In the genomic region with DNA sequence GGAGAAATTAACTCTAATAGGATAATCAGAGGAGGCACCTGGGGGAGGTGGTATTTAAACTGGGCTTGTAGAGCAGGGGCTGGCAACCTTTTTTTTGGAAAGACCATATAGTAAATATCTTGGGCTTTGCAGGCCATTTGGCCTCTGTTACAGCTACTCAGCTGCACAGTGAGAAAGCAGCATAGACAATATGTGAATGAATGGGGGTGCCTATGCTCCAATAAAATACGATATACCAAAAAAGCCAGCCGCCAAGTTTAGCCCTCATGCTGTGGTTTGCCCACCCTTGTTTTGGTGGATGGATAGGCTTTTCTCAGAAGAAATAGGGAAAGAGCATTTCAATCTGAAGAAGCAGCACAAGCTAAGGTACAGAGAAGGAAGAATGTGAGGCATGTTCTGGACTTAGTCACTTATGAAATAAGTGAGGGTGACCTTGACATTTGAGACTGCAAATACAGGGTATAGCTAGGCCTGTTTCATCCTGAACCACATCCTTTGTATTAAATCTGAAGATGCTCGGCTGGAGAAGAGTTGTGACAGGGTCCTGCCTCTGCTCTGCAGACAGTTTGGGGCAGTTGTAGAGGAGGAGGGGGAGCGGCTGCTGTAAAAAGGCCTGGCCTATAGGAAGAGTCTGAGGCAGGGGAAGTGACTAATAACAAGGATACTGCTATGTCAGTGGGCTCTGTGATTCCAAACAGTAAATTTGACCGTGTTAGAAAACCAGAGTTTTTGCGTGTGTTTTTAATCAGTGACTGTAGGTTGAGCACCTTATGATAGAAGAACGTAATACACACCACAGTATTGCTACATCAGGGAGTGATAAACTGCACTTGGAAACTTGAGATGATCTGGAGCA, we compare ENCODE assay signal across 1 cellular context.
A peak's percentile ranks its signal among the peaks of the same experiment; 100 is the strongest.
TF ChIP-seq lines count a peak whose summit lies in the region.

No MANE protein-coding gene starts in this region.

TF ChIP-seq in HepG2, 621 proteins besides CTCF, POLR2A, EP300 and RAD21 (continued from another document):
- TF ChIP-seq, protein P1, sequence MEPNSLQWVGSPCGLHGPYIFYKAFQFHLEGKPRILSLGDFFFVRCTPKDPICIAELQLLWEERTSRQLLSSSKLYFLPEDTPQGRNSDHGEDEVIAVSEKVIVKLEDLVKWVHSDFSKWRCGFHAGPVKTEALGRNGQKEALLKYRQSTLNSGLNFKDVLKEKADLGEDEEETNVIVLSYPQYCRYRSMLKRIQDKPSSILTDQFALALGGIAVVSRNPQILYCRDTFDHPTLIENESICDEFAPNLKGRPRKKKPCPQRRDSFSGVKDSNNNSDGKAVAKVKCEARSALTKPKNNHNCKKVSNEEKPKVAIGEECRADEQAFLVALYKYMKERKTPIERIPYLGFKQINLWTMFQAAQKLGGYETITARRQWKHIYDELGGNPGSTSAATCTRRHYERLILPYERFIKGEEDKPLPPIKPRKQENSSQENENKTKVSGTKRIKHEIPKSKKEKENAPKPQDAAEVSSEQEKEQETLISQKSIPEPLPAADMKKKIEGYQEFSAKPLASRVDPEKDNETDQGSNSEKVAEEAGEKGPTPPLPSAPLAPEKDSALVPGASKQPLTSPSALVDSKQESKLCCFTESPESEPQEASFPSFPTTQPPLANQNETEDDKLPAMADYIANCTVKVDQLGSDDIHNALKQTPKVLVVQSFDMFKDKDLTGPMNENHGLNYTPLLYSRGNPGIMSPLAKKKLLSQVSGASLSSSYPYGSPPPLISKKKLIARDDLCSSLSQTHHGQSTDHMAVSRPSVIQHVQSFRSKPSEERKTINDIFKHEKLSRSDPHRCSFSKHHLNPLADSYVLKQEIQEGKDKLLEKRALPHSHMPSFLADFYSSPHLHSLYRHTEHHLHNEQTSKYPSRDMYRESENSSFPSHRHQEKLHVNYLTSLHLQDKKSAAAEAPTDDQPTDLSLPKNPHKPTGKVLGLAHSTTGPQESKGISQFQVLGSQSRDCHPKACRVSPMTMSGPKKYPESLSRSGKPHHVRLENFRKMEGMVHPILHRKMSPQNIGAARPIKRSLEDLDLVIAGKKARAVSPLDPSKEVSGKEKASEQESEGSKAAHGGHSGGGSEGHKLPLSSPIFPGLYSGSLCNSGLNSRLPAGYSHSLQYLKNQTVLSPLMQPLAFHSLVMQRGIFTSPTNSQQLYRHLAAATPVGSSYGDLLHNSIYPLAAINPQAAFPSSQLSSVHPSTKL (CRISPR knock-in tag; IDR thresholded peaks at IDR 0.05): peak; percentile 80
- TF ChIP-seq, protein P2, sequence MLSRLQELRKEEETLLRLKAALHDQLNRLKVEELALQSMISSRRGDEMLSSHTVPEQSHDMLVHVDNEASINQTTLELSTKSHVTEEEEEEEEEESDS (CRISPR knock-in tag; IDR thresholded peaks at IDR 0.05; ENCODE audit: borderline replicate concordance): no peak
- TF ChIP-seq ZNF572 (CRISPR knock-in tag; IDR thresholded peaks at IDR 0.05) (no peak), BHLHE40 (IDR thresholded peaks at IDR 0.05; ENCODE audit: low read length) (no peak), HMG20A (CRISPR knock-in tag; IDR thresholded peaks at IDR 0.05; ENCODE audit: borderline replicate concordance) (peak; percentile 28; the same call in 1 of the 2 replicates), TEAD3 (CRISPR knock-in tag; optimal IDR thresholded peaks at IDR 0.05; ENCODE audit: borderline replicate concordance) (peak; percentile 67), ZNF251 (CRISPR knock-in tag; IDR thresholded peaks at IDR 0.05) (no peak), NCOA2 (CRISPR knock-in tag; IDR thresholded peaks at IDR 0.05) (peak; percentile 39; the same call in 1 of the 2 replicates), HNF4A (CRISPR knock-in tag; IDR thresholded peaks at IDR 0.05) (peak; percentile 37), NR2F1 (CRISPR knock-in tag; IDR thresholded peaks at IDR 0.05) (0 out of 4 replicates have a peak, but pooled peaks of 1 of the 2 experiments have one; percentile 18), SYNCRIP (IDR thresholded peaks at IDR 0.05; ENCODE audit: insufficient read depth, low read depth, low read length) (no peak), NFIB (CRISPR knock-in tag; IDR thresholded peaks at IDR 0.05; ENCODE audit: borderline replicate concordance) (no peak), GTF2F1 (IDR thresholded peaks at IDR 0.05; ENCODE audit: low read length) (no peak), GABPA (IDR thresholded peaks at IDR 0.05; ENCODE audit: low read depth, low read length) (no peak), GABPA (CRISPR knock-in tag; IDR thresholded peaks at IDR 0.05; ENCODE audit: low read depth) (0 out of 2 replicates have a peak, but pooled peaks have one; percentile 12), GFI1 (CRISPR knock-in tag; IDR thresholded peaks at IDR 0.05; ENCODE audit: borderline replicate concordance) (0 out of 2 replicates have a peak, but pooled peaks have one; percentile 17), FOXA3 (CRISPR knock-in tag; IDR thresholded peaks at IDR 0.05) (0 out of 2 replicates have a peak, but pooled peaks have one; percentile 7), CEBPG (CRISPR knock-in tag; IDR thresholded peaks at IDR 0.05) (0 out of 2 replicates have a peak, but pooled peaks have one; percentile 4), TCF7 (IDR thresholded peaks at IDR 0.05; ENCODE audit: low read depth) (peak; percentile 5; the same call in 1 of the 2 replicates), SOX6 (IDR thresholded peaks at IDR 0.05) (no peak), SOX6 (CRISPR knock-in tag; IDR thresholded peaks at IDR 0.05) (0 out of 2 replicates have a peak, but pooled peaks have one; percentile 13), RXRB (CRISPR knock-in tag; IDR thresholded peaks at IDR 0.05; ENCODE audit: borderline replicate concordance) (0 out of 2 replicates have a peak, but pooled peaks have one; percentile 10)
- TF ChIP-seq, protein P3, sequence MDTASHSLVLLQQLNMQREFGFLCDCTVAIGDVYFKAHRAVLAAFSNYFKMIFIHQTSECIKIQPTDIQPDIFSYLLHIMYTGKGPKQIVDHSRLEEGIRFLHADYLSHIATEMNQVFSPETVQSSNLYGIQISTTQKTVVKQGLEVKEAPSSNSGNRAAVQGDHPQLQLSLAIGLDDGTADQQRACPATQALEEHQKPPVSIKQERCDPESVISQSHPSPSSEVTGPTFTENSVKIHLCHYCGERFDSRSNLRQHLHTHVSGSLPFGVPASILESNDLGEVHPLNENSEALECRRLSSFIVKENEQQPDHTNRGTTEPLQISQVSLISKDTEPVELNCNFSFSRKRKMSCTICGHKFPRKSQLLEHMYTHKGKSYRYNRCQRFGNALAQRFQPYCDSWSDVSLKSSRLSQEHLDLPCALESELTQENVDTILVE (CRISPR knock-in tag; IDR thresholded peaks at IDR 0.05): no peak
- TF ChIP-seq, protein P4, sequence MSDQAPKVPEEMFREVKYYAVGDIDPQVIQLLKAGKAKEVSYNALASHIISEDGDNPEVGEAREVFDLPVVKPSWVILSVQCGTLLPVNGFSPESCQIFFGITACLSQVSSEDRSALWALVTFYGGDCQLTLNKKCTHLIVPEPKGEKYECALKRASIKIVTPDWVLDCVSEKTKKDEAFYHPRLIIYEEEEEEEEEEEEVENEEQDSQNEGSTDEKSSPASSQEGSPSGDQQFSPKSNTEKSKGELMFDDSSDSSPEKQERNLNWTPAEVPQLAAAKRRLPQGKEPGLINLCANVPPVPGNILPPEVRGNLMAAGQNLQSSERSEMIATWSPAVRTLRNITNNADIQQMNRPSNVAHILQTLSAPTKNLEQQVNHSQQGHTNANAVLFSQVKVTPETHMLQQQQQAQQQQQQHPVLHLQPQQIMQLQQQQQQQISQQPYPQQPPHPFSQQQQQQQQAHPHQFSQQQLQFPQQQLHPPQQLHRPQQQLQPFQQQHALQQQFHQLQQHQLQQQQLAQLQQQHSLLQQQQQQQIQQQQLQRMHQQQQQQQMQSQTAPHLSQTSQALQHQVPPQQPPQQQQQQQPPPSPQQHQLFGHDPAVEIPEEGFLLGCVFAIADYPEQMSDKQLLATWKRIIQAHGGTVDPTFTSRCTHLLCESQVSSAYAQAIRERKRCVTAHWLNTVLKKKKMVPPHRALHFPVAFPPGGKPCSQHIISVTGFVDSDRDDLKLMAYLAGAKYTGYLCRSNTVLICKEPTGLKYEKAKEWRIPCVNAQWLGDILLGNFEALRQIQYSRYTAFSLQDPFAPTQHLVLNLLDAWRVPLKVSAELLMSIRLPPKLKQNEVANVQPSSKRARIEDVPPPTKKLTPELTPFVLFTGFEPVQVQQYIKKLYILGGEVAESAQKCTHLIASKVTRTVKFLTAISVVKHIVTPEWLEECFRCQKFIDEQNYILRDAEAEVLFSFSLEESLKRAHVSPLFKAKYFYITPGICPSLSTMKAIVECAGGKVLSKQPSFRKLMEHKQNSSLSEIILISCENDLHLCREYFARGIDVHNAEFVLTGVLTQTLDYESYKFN (CRISPR knock-in tag; conservative IDR thresholded peaks at IDR 0.05): peak; percentile 38; the same call in 1 of the 2 replicates
